ENCODE assay signal across 26 cellular contexts in genomic region chr13:34570954-34571353, GRCh38.
"Had no signal": no experiment of that assay in that cellular context is flagged by ENCODE, and none has a peak within 500 bp of the region (broad histone marks: within the 10 kb centered on the region; RNA-seq: fewer than 3 reads in every experiment).

No MANE protein-coding gene starts in this region.

- H3K4me1 Mint-ChIP-seq: activated B cell treated with CpG ODN at 0.5 μM for 24 hours; activated CD4-positive, alpha-beta T cell treated with anti-CD3 and anti-CD28 coated beads, Interleukin-2, amount 10 ng/mL, durations not matched to agents 7 days and 5 days; IgD-negative memory B cell; T-helper 17 cell had no signal

- H3K4me3 Mint-ChIP-seq: activated B cell treated with CpG ODN at 0.5 μM for 24 hours; activated CD4-positive, alpha-beta memory T cell treated with anti-CD3 and anti-CD28 coated beads for 36 hours; activated CD4-positive, alpha-beta T cell treated with anti-CD3 and anti-CD28 coated beads, Interleukin-2, amount 10 ng/mL, durations not matched to agents 7 days and 5 days; activated naive CD8-positive, alpha-beta T cell; activated T-cell treated with anti-CD3 and anti-CD28 coated beads, Interleukin-2, amount 50 U/mL, for 4 hours; IgD-negative memory B cell; T-helper 17 cell had no signal

- H3K4me3 ChIP-seq: breast epithelium, Peyer's patch, SJCRH30 had no signal

- H3K27me3 Mint-ChIP-seq: activated B cell treated with CpG ODN at 0.5 μM for 24 hours; activated CD4-positive, alpha-beta memory T cell treated with anti-CD3 and anti-CD28 coated beads for 36 hours; activated CD4-positive, alpha-beta T cell treated with anti-CD3 and anti-CD28 coated beads, Interleukin-2, amount 10 ng/mL, durations not matched to agents 7 days and 5 days; activated naive CD8-positive, alpha-beta T cell; IgD-negative memory B cell; T-helper 17 cell had no signal

- H3K4me1 ChIP-seq: breast epithelium, Peyer's patch, SJCRH30 had no signal

- H3K36me3 ChIP-seq: breast epithelium, Peyer's patch, SJCRH30 had no signal

- H3K36me3 Mint-ChIP-seq: activated CD4-positive, alpha-beta memory T cell treated with anti-CD3 and anti-CD28 coated beads for 36 hours; activated naive CD8-positive, alpha-beta T cell; IgD-negative memory B cell had no signal

- H3K9me3 ChIP-seq: breast epithelium, Peyer's patch, SJCRH30 had no signal

- DNase-seq: activated B cell treated with CpG ODN at 0.5 μM for 24 hours; activated CD4-positive, alpha-beta memory T cell treated with anti-CD3 and anti-CD28 coated beads for 36 hours; activated CD4-positive, alpha-beta T cell treated with anti-CD3 and anti-CD28 coated beads, Interleukin-2, amount 10 ng/mL, durations not matched to agents 7 days and 5 days; activated CD8-positive, alpha-beta memory T cell treated with anti-CD3 and anti-CD28 coated beads for 24 hours; activated effector memory CD4-positive, alpha-beta T cell treated with anti-CD3 and anti-CD28 coated beads, Interleukin-2, amount 50 U/mL, for 16 hours; activated naive CD4-positive, alpha-beta T cell treated with Interleukin-2 at 50 U/mL for 16 hours; activated T-cell treated with anti-CD3 and anti-CD28 coated beads, Interleukin-2, amount 50 U/mL, for 4 hours; caudate nucleus; KG1; NCI-H1048; NCI-H2029; NCI-H2107; NCI-H446 treated with DMSO at 0.1 percent for 48 hours; NCI-H524 treated with DMSO at 0.1 percent for 48 hours; NCI-H748 treated with DMSO at 0.1 percent for 48 hours; NK-92 treated with Interleukin-12 subunit alpha and Interleukin-12 subunit beta, amount 100 ng/mL, for 24 hours; OCI-M1; Peyer's patch; Right ventricle myocardium superior; SJCRH30; T-helper 17 cell; T-helper 9 cell had no signal

- H3K27ac ChIP-seq: breast epithelium, Peyer's patch, RWPE1, SJCRH30 had no signal

- ATAC-seq: activated T-cell treated with anti-CD3 and anti-CD28 coated beads, Interleukin-2, amount 50 U/mL, for 4 hours; T-helper 17 cell had no signal

- H3K9me3 Mint-ChIP-seq: activated B cell treated with CpG ODN at 0.5 μM for 24 hours; activated CD4-positive, alpha-beta memory T cell treated with anti-CD3 and anti-CD28 coated beads for 36 hours; activated T-cell treated with anti-CD3 and anti-CD28 coated beads, Interleukin-2, amount 50 U/mL, for 4 hours had no signal

- H3K27me3 ChIP-seq: breast epithelium, Peyer's patch, SJCRH30 had no signal

- H3K27ac Mint-ChIP-seq: activated B cell treated with CpG ODN at 0.5 μM for 24 hours; activated CD4-positive, alpha-beta memory T cell treated with anti-CD3 and anti-CD28 coated beads for 36 hours; activated CD4-positive, alpha-beta T cell treated with anti-CD3 and anti-CD28 coated beads, Interleukin-2, amount 10 ng/mL, durations not matched to agents 7 days and 5 days; activated naive CD8-positive, alpha-beta T cell; IgD-negative memory B cell; T-helper 17 cell had no signal
